24 cellular contexts compared by ENCODE assay signal in genomic region chr15:96138985-96139384, GRCh38.
"Had no signal": no experiment of that assay in that cellular context is flagged by ENCODE, and none has a peak within 500 bp of the region (broad histone marks: within the 10 kb centered on the region; RNA-seq: fewer than 3 reads in every experiment).

No MANE protein-coding gene starts in this region.

- H3K4me1 ChIP-seq: stomach, suprapubic skin, testis, thyroid gland, tibial nerve, transverse colon, upper lobe of left lung, upper lobe of right lung, uterus, vagina had no signal

- H3K27ac ChIP-seq: stomach, suprapubic skin, testis, thoracic aorta, thyroid gland, tibial artery, tibial nerve, transverse colon, upper lobe of left lung, upper lobe of right lung, uterus, vagina had no signal

- H3K27me3 ChIP-seq: stomach, suprapubic skin, testis, thyroid gland, tibial artery, tibial nerve, transverse colon, upper lobe of left lung, upper lobe of right lung, uterus, vagina had no signal

- H3K36me3 ChIP-seq: stomach, suprapubic skin, thoracic aorta, thyroid gland, tibial artery, transverse colon, upper lobe of left lung, upper lobe of right lung, uterus, vagina had no signal

- H3K9me3 ChIP-seq: stomach, suprapubic skin, testis, thoracic aorta, thyroid gland, tibial artery, tibial nerve, transverse colon, upper lobe of left lung, upper lobe of right lung, uterus, vagina had no signal

- DNase-seq: stimulated activated CD4-positive, alpha-beta T cell treated with anti-CD3 and anti-CD28 coated beads, Interleukin-2, amount 100 ng/mL, for 48 hours; stimulated activated CD4-positive, alpha-beta T cell treated with anti-CD3 and anti-CD28 coated beads, Interleukin-4, amount 100 ng/mL, for 1 hour; stimulated activated CD4-positive, alpha-beta T cell treated with anti-CD3 and anti-CD28 coated beads, Interleukin-4, amount 100 ng/mL, for 24 hours; stimulated activated CD4-positive, alpha-beta T cell treated with anti-CD3 and anti-CD28 coated beads, Interleukin-4, amount 100 ng/mL, for 4 hours; stimulated activated CD8-positive, alpha-beta memory T cell treated with anti-CD3 and anti-CD28 coated beads, Interleukin-4, amount 100 ng/mL, for 48 hours; stimulated activated naive B cell treated with anti-CD40 and anti-IgM and Interleukin-4, amounts not matched to agents 10 μg/mL and 1 μg/mL and 100 μg/mL, for 72 hours; stimulated activated naive CD4-positive, alpha-beta T cell; stimulated activated naive CD4-positive, alpha-beta T cell treated with Interleukin-2 at 50 U/mL for 16 hours; stimulated activated naive CD8-positive, alpha-beta T cell treated with anti-CD3 and anti-CD28 coated beads, Interleukin-15, amount 100 ng/mL, for 72 hours; stimulated activated naive CD8-positive, alpha-beta T cell treated with anti-CD3 and anti-CD28 coated beads, Interleukin-15, Interleukin-2, amounts not matched to agents 100 U/mL and 50 U/mL, for 24 hours; stomach; substantia nigra; testis; thyroid gland; tibial artery; transverse colon; trophoblast cell; upper lobe of left lung; upper lobe of right lung; uterus had no signal

- H3K4me3 ChIP-seq: stomach, suprapubic skin, testis, thoracic aorta, thyroid gland, tibial artery, tibial nerve, transverse colon, upper lobe of left lung, upper lobe of right lung, uterus, vagina had no signal
